ENCODE assay signal across 22 cellular contexts in the genomic region with DNA sequence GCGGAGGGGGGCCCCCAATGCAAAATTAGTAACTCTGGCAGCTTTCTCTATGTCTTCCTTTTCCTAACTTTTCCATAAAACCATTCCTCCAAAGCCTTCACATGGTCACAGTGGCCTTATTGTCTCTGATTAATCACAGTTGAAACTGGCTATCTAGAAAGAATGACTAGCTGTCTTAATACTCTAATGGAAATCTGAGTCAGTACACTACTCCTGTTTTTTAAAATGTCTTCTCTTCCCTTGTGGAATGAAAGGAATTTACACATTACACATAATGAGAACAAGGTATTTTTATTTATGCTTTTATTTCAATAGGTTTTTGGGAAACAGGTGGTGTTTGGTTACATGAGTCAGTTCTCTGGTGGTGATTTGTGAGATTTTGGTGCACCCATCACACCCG.
"Had no signal": no experiment of that assay in that cellular context is flagged by ENCODE, and none has a peak within 500 bp of the region (broad histone marks: within the 10 kb centered on the region; RNA-seq: fewer than 3 reads in every experiment).

No MANE protein-coding gene starts in this region.

- DNase-seq: activated CD4-positive, alpha-beta T cell treated with anti-CD3 and anti-CD28 coated beads, Interleukin-2, amount 10 ng/mL, durations not matched to agents 24 days and 14 days; activated CD4-positive, CD25-positive, alpha-beta regulatory T cell; activated CD8-positive, alpha-beta memory T cell treated with anti-CD3 and anti-CD28 coated beads, Interleukin-2, amount 50 U/mL, for 4 hours; activated CD8-positive, alpha-beta T cell treated with anti-CD3 and anti-CD28 coated beads, Interleukin-2, amount 10 ng/mL, durations not matched to agents 7 days and 5 days; activated gamma-delta T cell; activated T-cell treated with anti-CD3 and anti-CD28 coated beads, Interleukin-2, amount 50 U/mL, for 72 hours; amniotic stem cell; body of pancreas; caudate nucleus; hippocampal formation; kidney; left ventricle myocardium superior; mesenchymal stem cell; naive thymus-derived CD8-positive, alpha-beta T cell; retina; stimulated activated CD4-positive, alpha-beta T cell treated with anti-CD3 and anti-CD28 coated beads, Interleukin-15, amount 100 ng/mL, for 24 hours; stimulated activated CD4-positive, alpha-beta T cell treated with anti-CD3 and anti-CD28 coated beads, Interleukin-4, amount 100 ng/mL, for 1 hour; stimulated activated naive B cell treated with anti-CD40 and anti-IgM and Interleukin-4, amounts not matched to agents 10 μg/mL and 1 μg/mL and 100 μg/mL, for 72 hours; thyroid gland; uterus had no signal

- H3K4me1 Mint-ChIP-seq: activated CD4-positive, alpha-beta T cell treated with anti-CD3 and anti-CD28 coated beads, Interleukin-2, amount 10 ng/mL, durations not matched to agents 24 days and 14 days; naive thymus-derived CD8-positive, alpha-beta T cell had no signal

- H3K27ac Mint-ChIP-seq: activated CD4-positive, alpha-beta T cell treated with anti-CD3 and anti-CD28 coated beads, Interleukin-2, amount 10 ng/mL, durations not matched to agents 24 days and 14 days; activated CD8-positive, alpha-beta T cell treated with anti-CD3 and anti-CD28 coated beads, Interleukin-2, amount 10 ng/mL, durations not matched to agents 7 days and 5 days; activated naive CD8-positive, alpha-beta T cell; activated T-cell treated with anti-CD3 and anti-CD28 coated beads, Interleukin-2, amount 50 U/mL, for 72 hours; naive thymus-derived CD8-positive, alpha-beta T cell; stimulated activated naive B cell treated with anti-CD40 and anti-IgM and Interleukin-4, amounts not matched to agents 10 μg/mL and 1 μg/mL and 100 μg/mL, for 72 hours had no signal

- H3K27me3 Mint-ChIP-seq: activated CD4-positive, alpha-beta T cell treated with anti-CD3 and anti-CD28 coated beads, Interleukin-2, amount 10 ng/mL, durations not matched to agents 24 days and 14 days; activated naive CD8-positive, alpha-beta T cell; naive thymus-derived CD8-positive, alpha-beta T cell; stimulated activated naive B cell treated with anti-CD40 and anti-IgM and Interleukin-4, amounts not matched to agents 10 μg/mL and 1 μg/mL and 100 μg/mL, for 72 hours had no signal

- H3K9me3 ChIP-seq: body of pancreas, thyroid gland, uterus had no signal

- H3K27me3 ChIP-seq: body of pancreas, thyroid gland, uterus had no signal

- ATAC-seq: activated CD8-positive, alpha-beta T cell treated with anti-CD3 and anti-CD28 coated beads, Interleukin-2, amount 10 ng/mL, durations not matched to agents 7 days and 5 days; activated T-cell treated with anti-CD3 and anti-CD28 coated beads, Interleukin-2, amount 50 U/mL, for 72 hours; body of pancreas; left ventricle myocardium superior; naive thymus-derived CD8-positive, alpha-beta T cell; stimulated activated naive B cell treated with anti-CD40 and anti-IgM and Interleukin-4, amounts not matched to agents 10 μg/mL and 1 μg/mL and 100 μg/mL, for 72 hours had no signal

- H3K27ac ChIP-seq: body of pancreas, skin epidermis, thyroid gland, uterus had no signal

- H3K9me3 Mint-ChIP-seq: activated CD4-positive, alpha-beta T cell treated with anti-CD3 and anti-CD28 coated beads, Interleukin-2, amount 10 ng/mL, durations not matched to agents 24 days and 14 days; activated T-cell treated with anti-CD3 and anti-CD28 coated beads, Interleukin-2, amount 50 U/mL, for 72 hours; naive thymus-derived CD8-positive, alpha-beta T cell had no signal

- H3K4me3 Mint-ChIP-seq: activated CD4-positive, alpha-beta T cell treated with anti-CD3 and anti-CD28 coated beads, Interleukin-2, amount 10 ng/mL, durations not matched to agents 24 days and 14 days; activated CD8-positive, alpha-beta T cell treated with anti-CD3 and anti-CD28 coated beads, Interleukin-2, amount 10 ng/mL, durations not matched to agents 7 days and 5 days; activated naive CD8-positive, alpha-beta T cell; activated T-cell treated with anti-CD3 and anti-CD28 coated beads, Interleukin-2, amount 50 U/mL, for 72 hours; naive thymus-derived CD8-positive, alpha-beta T cell; stimulated activated naive B cell treated with anti-CD40 and anti-IgM and Interleukin-4, amounts not matched to agents 10 μg/mL and 1 μg/mL and 100 μg/mL, for 72 hours had no signal

- H3K36me3 Mint-ChIP-seq: activated naive CD8-positive, alpha-beta T cell; naive thymus-derived CD8-positive, alpha-beta T cell had no signal
